Comparison of ENCODE assay signal across 8 cellular contexts in genomic region chr12:6535697-6535946, GRCh38. TPM values are rescaled to one million over a fixed set of nuclear protein-coding genes. Genes with fewer than 3 reads are reported as not detected.
DNase-seq lines count a peak whose midpoint lies in the region; ATAC-seq, FAIRE-seq and TF ChIP-seq lines count a peak whose summit lies in the region.

No MANE protein-coding gene starts in this region.

- no peak for TF ChIP-seq EP300 in sigmoid colon (IDR thresholded peaks at IDR 0.05)

- peaks cover 0 to 72% (median 55%) of the 10 kb centered on the region in 4 donors for H3K4me1 ChIP-seq in sigmoid colon

- no peak for TF ChIP-seq POLR2A in sigmoid colon (IDR thresholded peaks at IDR 0.05)
- no peak for TF ChIP-seq POLR2A in GM12891 (IDR thresholded peaks at IDR 0.05; ENCODE audit: low read depth, low read length)

- peak overlapping the region; percentile 92 for H3K4me3 ChIP-seq in GM12865 (ENCODE audit: low read depth, low read length)
- H3K4me3 ChIP-seq in fibroblast of villous mesenchyme (ENCODE audit: low read depth, low read length): peak overlapping the region; percentile 98
- H3K4me3 ChIP-seq in sigmoid colon: peak overlapping the region; percentile 76 to 91 (median 88)

- no peaks in the 10 kb centered on the region for H3K27me3 ChIP-seq in sigmoid colon

- peak overlapping the region; percentile 98 for H3K27ac ChIP-seq in VCaP
- peak overlapping the region; percentile 97 to 98 (median 98) for H3K27ac ChIP-seq in sigmoid colon

- DNase-seq in GM12865 (ENCODE audit: low read depth): no peak
- DNase-seq in fibroblast of villous mesenchyme (ENCODE audit: low read depth): no peak
- no peak for DNase-seq in sigmoid colon
- DNase-seq in GM12891 (ENCODE audit: insufficient read length, low spot score): no peak
- DNase-seq in activated effector memory CD4-positive, alpha-beta T cell treated with Interleukin-2 at 50 U/mL for 16 hours: no peak
- DNase-seq in NK-92 treated with Interleukin-12 subunit alpha and Interleukin-12 subunit beta, amount 100 ng/mL, for 24 hours (lab: John Stamatoyannopoulos, UW): no peak

- H3K36me3 ChIP-seq in sigmoid colon: peaks cover 21 to 45% (median 31%) of the 10 kb centered on the region in 4 donors

- TF ChIP-seq CTCF in GM12865 (IDR thresholded peaks at IDR 0.05; ENCODE audit: insufficient read depth, low read depth, low read length, missing control alignments) (no peak), VCaP (conservative IDR thresholded peaks at IDR 0.05) (no peak), fibroblast of villous mesenchyme (IDR thresholded peaks at IDR 0.05; ENCODE audit: insufficient read depth, low read depth, low read length) (no peak), sigmoid colon (IDR thresholded peaks at IDR 0.05) (no peak)

- intact Hi-C loops in sigmoid colon (cut with DNase I): loop anchor here (2.0 kb wide), 1 partner anchor 209 kb away; no protein-coding TSS in a partner anchor

- H3K9me3 ChIP-seq in sigmoid colon: no peaks in the 10 kb centered on the region

- 2 to 3% methylated on average over 6 of the region's 6 CpGs for WGBS in sigmoid colon, 2 donors

- no peak for FAIRE-seq in GM12891 (lab: Jason Lieb, UNC)

- no peak for ATAC-seq in HG02981 (IDR thresholded peaks at IDR 0.05; ENCODE audit: unreplicated experiment)

TF ChIP-seq in GM12891, 5 proteins besides CTCF, POLR2A, EP300 and RAD21:
- TF ChIP-seq TAF1 (IDR thresholded peaks at IDR 0.05; ENCODE audit: low read depth, low read length): no peak

RNA-seq across cellular contexts. Expression of gene GAPDH, which starts 1.3 kb away (rescaled TPM):
- 6,118 and 7,175 TPM in 2 replicates for total RNA-seq in fibroblast of villous mesenchyme
- total RNA-seq in sigmoid colon: 1,000 to 10,000 TPM; 1,653 to 2,501 (median 2,098) TPM
- polyA plus RNA-seq in sigmoid colon: 1,000 to 10,000 TPM; 2,564 to 3,219 (median 3,101) TPM
- polyA plus RNA-seq in GM12891 (2012; ENCODE audit: low read depth, missing spikeins): 8,862 TPM

RNA-seq across cellular contexts. Expression of gene IFFO1, which starts 20.2 kb away (rescaled TPM):
- 9.9 and 11.9 TPM in 2 replicates for total RNA-seq in fibroblast of villous mesenchyme
- total RNA-seq in sigmoid colon: 10 to 100 TPM; 15.3 to 34.3 (median 22.7) TPM
- 10 to 100 TPM in 1 of 3 donors, 1 to 10 TPM in 2; 1.8 to 14.0 (median 4.2) TPM for polyA plus RNA-seq in sigmoid colon
- polyA plus RNA-seq in GM12891 (2012; ENCODE audit: low read depth, missing spikeins): 9.9 TPM

RNA-seq across cellular contexts. Expression of gene NOP2, which starts 32.5 kb away (rescaled TPM):
- total RNA-seq in fibroblast of villous mesenchyme (25.4 and 26.8 TPM in 2 replicates), sigmoid colon (10 to 100 TPM in 3 of 4 donors, 1 to 10 TPM in 1; 6.1 to 30.1 (median 23.2) TPM)
- polyA plus RNA-seq in sigmoid colon: 10 to 100 TPM in 1 of 3 donors, 1 to 10 TPM in 2; 6.2 to 39.2 (median 7.8) TPM
- polyA plus RNA-seq in GM12891 (2012; ENCODE audit: low read depth, missing spikeins): 56.8 TPM

RNA-seq across cellular contexts. Expression of gene NCAPD2, which starts 41.7 kb away (rescaled TPM):
- total RNA-seq in fibroblast of villous mesenchyme (40.6 and 52.7 TPM in 2 replicates), sigmoid colon (10 to 100 TPM; 11.8 to 89.5 (median 12.6) TPM)
- 10 to 100 TPM in 2 of 3 donors, 1 to 10 TPM in 1; 9.0 to 35.8 (median 13.6) TPM for polyA plus RNA-seq in sigmoid colon
- polyA plus RNA-seq in GM12891 (2012; ENCODE audit: low read depth, missing spikeins): 48.3 TPM

RNA-seq across cellular contexts. Expression of gene MRPL51, which starts 42.6 kb away (rescaled TPM):
- total RNA-seq in fibroblast of villous mesenchyme (86.8 and 101 TPM in 2 replicates), sigmoid colon (100 to 1,000 TPM in 2 of 4 donors, 10 to 100 TPM in 2; 52.9 to 113 (median 92.1) TPM)
- 100 to 1,000 TPM; 119 to 142 (median 135) TPM for polyA plus RNA-seq in sigmoid colon
- polyA plus RNA-seq in GM12891 (2012; ENCODE audit: low read depth, missing spikeins): 236 TPM
